9 cellular contexts compared by ENCODE assay signal in genomic region chr11:61477734-61478148, GRCh38. TPM values are rescaled to one million over a fixed set of nuclear protein-coding genes. Genes with fewer than 3 reads are reported as not detected.
DNase-seq lines count a peak whose midpoint lies in the region; ATAC-seq and TF ChIP-seq lines count a peak whose summit lies in the region.
"Had no signal": no experiment of that assay in that cellular context is flagged by ENCODE, and none has a peak within 500 bp of the region (broad histone marks: within the 10 kb centered on the region; RNA-seq: fewer than 3 reads in every experiment).

No MANE protein-coding gene starts in this region.

- no peaks in the 10 kb centered on the region for H3K36me3 ChIP-seq in BE2C
- peaks cover 0 to 2% of the 10 kb centered on the region in 2 experiments; a peak in 1 of 3 replicates for H3K36me3 ChIP-seq in HEK293 (ENCODE audit: control insufficient read depth in 2 of 2, insufficient read depth in 1 of 2, low read length in 2 of 2)

- no peaks in the 10 kb centered on the region for H3K27me3 ChIP-seq in BE2C

- peaks cover 15% of the 10 kb centered on the region for H3K27me3 Mint-ChIP-seq in chondrocyte (ENCODE audit: low read depth)
- no peaks in the 10 kb centered on the region for H3K27me3 Mint-ChIP-seq in mesothelial cell of epicardium (ENCODE audit: low read depth)

- H3K4me3 Mint-ChIP-seq in chondrocyte (ENCODE audit: unreplicated experiment), result no peak overlapping the region
- no peak overlapping the region for H3K4me3 Mint-ChIP-seq in mesothelial cell of epicardium

- no peak for ATAC-seq in HG03460 (IDR thresholded peaks at IDR 0.05; ENCODE audit: unreplicated experiment)

- H3K9me3 ChIP-seq in BE2C (no peaks in the 10 kb centered on the region), HEK293 (ENCODE audit: control insufficient read depth, insufficient read depth, low read depth, low read length) (no peaks in the 10 kb centered on the region)

- peak; percentile 65 for TF ChIP-seq CTCF in BE2C (IDR thresholded peaks at IDR 0.05; ENCODE audit: low read depth, low read length)
- peak; percentile 71 for TF ChIP-seq CTCF in HEK293 (tag by site-specific recombination; IDR thresholded peaks at IDR 0.05)
- TF ChIP-seq CTCF in chondrocyte (IDR thresholded peaks at IDR 0.05), result peak; percentile 98
- peak; percentile 99 for TF ChIP-seq CTCF in mesothelial cell of epicardium (IDR thresholded peaks at IDR 0.05; ENCODE audit: unreplicated experiment)

- DNase-seq in BE2C, result peak; percentile 42
- peak; percentile 27 to 43 for DNase-seq in activated CD4-positive, alpha-beta T cell treated with anti-CD3 and anti-CD28 coated beads for 24 hours (ENCODE audit: low read depth in 2 of 2)
- no peak for DNase-seq in chondrocyte (ENCODE audit: low spot score)
- peak in 1 of 2 experiments; percentile 79 for DNase-seq in mesothelial cell of epicardium (ENCODE audit: low spot score in 2 of 2, unreplicated experiment in 2 of 2)
- peak; percentile 13 for DNase-seq in stimulated activated CD8-positive, alpha-beta memory T cell treated with anti-CD3 and anti-CD28 coated beads, Interleukin-7, amount 100 ng/mL, for 24 hours (ENCODE audit: low read depth)
- DNase-seq in SIG-M5 treated with dmso at 0.1 percent for 504 hours (lab: John Stamatoyannopoulos, UW; ENCODE audit: unreplicated experiment), result no peak

- CTCF ChIA-PET in HEK293 (lab: Yijun Ruan, JAX), result interaction anchor here (0.6 to 11.7 kb wide), 37 partner anchors 8 to 1788 kb away, joined by 3 to 325 read pairs (median 5); partner anchors contain the start of gene LRRC10B

- H3K4me1 Mint-ChIP-seq in chondrocyte (ENCODE audit: low read depth) (peaks cover 15% of the 10 kb centered on the region), mesothelial cell of epicardium (peaks cover 9% of the 10 kb centered on the region)

- H3K4me3 ChIP-seq in BE2C (ENCODE audit: low read depth, low read length) (no peak overlapping the region), HEK293 (ENCODE audit: low read depth, low read length) (no peak overlapping the region)

- H3K4me1 ChIP-seq in BE2C (peaks cover 4% of the 10 kb centered on the region; the same call in 1 of the 2 replicates), HEK293 (ENCODE audit: control insufficient read depth, insufficient read depth, low read length) (no peaks in the 10 kb centered on the region)

- H3K27ac ChIP-seq in HEK293 (ENCODE audit: extremely low read depth, low read depth, low read length), result no peak overlapping the region

- H3K9me3 Mint-ChIP-seq in chondrocyte (ENCODE audit: low read depth) (peaks cover 5% of the 10 kb centered on the region), mesothelial cell of epicardium (peaks cover 5% of the 10 kb centered on the region)

- H3K36me3 Mint-ChIP-seq in chondrocyte (ENCODE audit: low read depth) (peaks cover 9% of the 10 kb centered on the region), mesothelial cell of epicardium (peaks cover 12% of the 10 kb centered on the region)

- H3K27ac Mint-ChIP-seq in chondrocyte (ENCODE audit: unreplicated experiment) (no peak overlapping the region), mesothelial cell of epicardium (no peak overlapping the region)

- POLR2A ChIA-PET in HEK293 (lab: Yijun Ruan, JAX), result interaction anchor here (0.7 to 1.0 kb wide), 3 partner anchors 31 to 255 kb away, joined by 3 read pairs; partner anchors contain the start of gene LRRC10B

TF ChIP-seq in HEK293, 187 proteins besides CTCF, POLR2A, EP300 and RAD21:
- TF ChIP-seq SETDB1 (IDR thresholded peaks at IDR 0.05; ENCODE audit: insufficient read length, low read length), result no peak
- no peak for TF ChIP-seq ZBTB26 (tag by site-specific recombination; optimal IDR thresholded peaks at IDR 0.05)
- TF ChIP-seq ZNF133 (tag by site-specific recombination; IDR thresholded peaks at IDR 0.05), result no peak
- TF ChIP-seq ZNF146 (tag by site-specific recombination; IDR thresholded peaks at IDR 0.05), result no peak
- TF ChIP-seq ZNF76 (tag by site-specific recombination; IDR thresholded peaks at IDR 0.05; ENCODE audit: borderline replicate concordance, low read depth), result no peak
- TF ChIP-seq ZNF341 (tag by site-specific recombination; IDR thresholded peaks at IDR 0.05; ENCODE audit: low read depth), result peak; percentile 84
- no peak for TF ChIP-seq ZNF513 (tag by site-specific recombination; IDR thresholded peaks at IDR 0.05)
- no peak for TF ChIP-seq ZNF10 (tag by site-specific recombination; IDR thresholded peaks at IDR 0.05)
- no peak for TF ChIP-seq ZBTB48 (tag by site-specific recombination; IDR thresholded peaks at IDR 0.05)
- 0 out of 2 replicates have a peak, but pooled peaks have one; percentile 42 for TF ChIP-seq PATZ1 (tag by site-specific recombination; IDR thresholded peaks at IDR 0.05)
- TF ChIP-seq GLI2 (tag by site-specific recombination; IDR thresholded peaks at IDR 0.05; ENCODE audit: borderline replicate concordance, low read depth), result no peak
- TF ChIP-seq ZNF549 (tag by site-specific recombination; IDR thresholded peaks at IDR 0.05), result no peak
- TF ChIP-seq ZNF473 (tag by site-specific recombination; IDR thresholded peaks at IDR 0.05), result no peak
- no peak for TF ChIP-seq WT1 (tag by site-specific recombination; IDR thresholded peaks at IDR 0.05)
- no peak for TF ChIP-seq INSM2 (tag by site-specific recombination; IDR thresholded peaks at IDR 0.05)
- TF ChIP-seq ZNF560 (tag by site-specific recombination; IDR thresholded peaks at IDR 0.05; ENCODE audit: borderline replicate concordance), result no peak
- TF ChIP-seq KLF1 (tag by site-specific recombination; IDR thresholded peaks at IDR 0.05), result no peak
- peak; percentile 60 for TF ChIP-seq ZNF654 (tag by site-specific recombination; IDR thresholded peaks at IDR 0.05; ENCODE audit: low read depth)
- TF ChIP-seq ZNF184 (tag by site-specific recombination; IDR thresholded peaks at IDR 0.05), result no peak
TF ChIP-seq in HEK293: peak in this region for 3.

RNA-seq across cellular contexts. Expression of gene LRRC10B, which starts 30.8 kb away (rescaled TPM):
- polyA plus RNA-seq in BE2C (2012; ENCODE audit: insufficient read depth, insufficient read length, low read depth), result not detected
- 0.10 TPM in 1 of 3 replicates, not detected in the others for total RNA-seq in chondrocyte
- 0.09 to 0.16 TPM (median 0.11 TPM) in 3 replicates for total RNA-seq in mesothelial cell of epicardium
- total RNA-seq: myocyte had no signal

RNA-seq across cellular contexts. Expression of gene SDHAF2, which starts 47.8 kb away (rescaled TPM):
- 30.9 TPM for polyA plus RNA-seq in BE2C (2012; ENCODE audit: insufficient read depth, insufficient read length, low read depth)
- total RNA-seq in chondrocyte (33.8 to 34.8 TPM (median 34.5 TPM) in 3 replicates), mesothelial cell of epicardium (36.1 to 38.9 TPM (median 38.0 TPM) in 3 replicates)

RNA-seq across cellular contexts. Expression of gene CPSF7, which starts 48.0 kb away (rescaled TPM):
- 60.7 TPM for polyA plus RNA-seq in BE2C (2012; ENCODE audit: insufficient read depth, insufficient read length, low read depth)
- 61.2 to 66.2 TPM (median 65.0 TPM) in 3 replicates for total RNA-seq in chondrocyte
- 107 to 116 TPM (median 112 TPM) in 3 replicates for total RNA-seq in mesothelial cell of epicardium

Comparison
In these comparisons a context has a peak if more than half of its experiments do, and no peak if none do; other contexts are left out.
1. DNase-seq: peak in BE2C (single experiment), activated CD4-positive, alpha-beta T cell treated with anti-CD3 and anti-CD28 coated beads for 24 hours (2 of 2) and stimulated activated CD8-positive, alpha-beta memory T cell treated with anti-CD3 and anti-CD28 coated beads, Interleukin-7, amount 100 ng/mL, for 24 hours (single experiment); none in chondrocyte (single experiment) and SIG-M5 treated with dmso at 0.1 percent for 504 hours (single experiment).
2. Peak in every context shown above with its lines, with median percentiles within 50 percentile points of each other: CTCF ChIP-seq.